In the genomic region with DNA sequence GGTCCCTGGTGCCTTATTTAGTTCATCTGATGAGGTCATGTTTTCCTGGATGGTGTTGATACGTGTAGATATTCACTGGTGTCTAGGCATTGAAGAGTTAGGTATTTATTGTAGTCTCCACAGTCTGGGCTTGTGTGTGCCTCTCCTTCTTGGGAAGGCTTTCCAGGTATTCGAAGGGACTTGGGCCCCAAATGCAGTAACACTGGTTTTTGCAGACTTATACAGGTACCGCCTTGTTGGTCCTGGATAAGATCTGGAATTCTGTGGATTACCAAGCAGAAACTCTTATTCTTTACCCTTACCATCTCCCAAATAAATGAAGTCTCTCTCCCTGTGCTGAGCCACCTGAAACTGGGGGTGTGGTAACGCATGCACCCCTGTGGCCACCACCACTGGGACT, we compare ENCODE assay signal across 8 cellular contexts.
"Had no signal": no experiment of that assay in that cellular context is flagged by ENCODE, and none has a peak within 500 bp of the region (broad histone marks: within the 10 kb centered on the region; RNA-seq: fewer than 3 reads in every experiment).

No MANE protein-coding gene starts in this region.

- H3K9me3 ChIP-seq: HAP-1 had no signal

- H2AFZ ChIP-seq: GM23248 had no signal

- ATAC-seq: HCT116, K562 had no signal

- H3K4me3 ChIP-seq: GM23248, HAP-1, K562 had no signal

- H3K36me3 ChIP-seq: HAP-1 had no signal

- DNase-seq: GM23248, GOT3, H7, IMR-90, KG1 had no signal

- H3K9ac ChIP-seq: GM23248 had no signal

- H3K27ac ChIP-seq: GM23248 had no signal
